17 cellular contexts compared by ENCODE assay signal in the genomic region with DNA sequence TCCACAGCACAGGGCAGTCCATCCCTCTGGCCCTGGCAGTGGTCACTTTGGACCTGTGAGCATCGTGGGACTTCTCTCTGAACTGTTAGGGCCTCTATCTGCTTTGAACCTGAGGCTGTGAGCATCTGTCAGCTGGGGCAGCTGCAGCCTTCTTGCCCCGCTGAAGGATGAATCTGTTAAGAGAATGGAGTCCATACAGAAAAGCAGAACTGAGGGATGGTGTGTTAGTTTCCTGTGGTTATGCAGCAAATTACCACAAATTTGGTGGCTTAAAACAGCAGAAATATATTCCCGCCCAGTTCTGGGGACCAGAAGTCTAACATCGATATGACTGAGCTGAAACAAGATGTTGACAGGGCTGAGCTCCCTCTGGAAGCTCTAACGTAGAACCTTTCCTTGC.
DNase-seq lines count a peak whose midpoint lies in the region; ATAC-seq lines count a peak whose summit lies in the region.
"Had no signal": no experiment of that assay in that cellular context is flagged by ENCODE, and none has a peak within 500 bp of the region (broad histone marks: within the 10 kb centered on the region; RNA-seq: fewer than 3 reads in every experiment).

No MANE protein-coding gene starts in this region.

- no peaks in the 10 kb centered on the region for H3K27me3 Mint-ChIP-seq in memory B cell

- peak overlapping the region; percentile 60 for H3K27ac Mint-ChIP-seq in memory B cell

- no peaks in the 10 kb centered on the region for H3K36me3 Mint-ChIP-seq in memory B cell

- H3K4me1 Mint-ChIP-seq in memory B cell: peaks cover 10% of the 10 kb centered on the region

- ATAC-seq in memory B cell (ENCODE audit: low read depth) (peak; percentile 8), HG02623 (IDR thresholded peaks at IDR 0.05; ENCODE audit: unreplicated experiment) (no peak), HG03139 (IDR thresholded peaks at IDR 0.05; ENCODE audit: unreplicated experiment) (no peak), GM21447 (IDR thresholded peaks at IDR 0.05; ENCODE audit: unreplicated experiment) (no peak)
- ATAC-seq: left lobe of liver had no signal

- peak overlapping the region; percentile 59 for H3K4me3 Mint-ChIP-seq in memory B cell

- no peaks in the 10 kb centered on the region for H3K9me3 Mint-ChIP-seq in memory B cell

- DNase-seq in CD1c-positive myeloid dendritic cell (ENCODE audit: extremely low spot score) (peak; percentile 39), Kasumi-1 (lab: John Stamatoyannopoulos, UW) (peak; percentile 96), SKM-1 treated with dmso at 0.1 percent for 144 hours (lab: John Stamatoyannopoulos, UW; ENCODE audit: unreplicated experiment) (peak; percentile 48), memory B cell (ENCODE audit: low spot score in 2 of 2) (peak in 1 of 2 donors; percentile 29), SHP77 (lab: John Stamatoyannopoulos, UW) (no peak)
- DNase-seq: activated CD4-positive, alpha-beta T cell treated with anti-CD3 and anti-CD28 coated beads for 1 hour; activated naive CD4-positive, alpha-beta T cell; Calu3; foreskin fibroblast; NCI-H1417 treated with DMSO at 0.1 percent for 48 hours; NCI-H82; stimulated activated CD4-positive, alpha-beta T cell treated with anti-CD3 and anti-CD28 coated beads, Interleukin-2, amount 100 ng/mL, for 48 hours; T-helper 1 cell had no signal

Comparison
In these comparisons a context has a peak if more than half of its experiments do, and no peak if none do; other contexts are left out.
1. DNase-seq: peak in CD1c-positive myeloid dendritic cell (single experiment), Kasumi-1 (2 of 2) and SKM-1 treated with dmso at 0.1 percent for 144 hours (single experiment); none in SHP77 (0 of 2).